In the genomic region with DNA sequence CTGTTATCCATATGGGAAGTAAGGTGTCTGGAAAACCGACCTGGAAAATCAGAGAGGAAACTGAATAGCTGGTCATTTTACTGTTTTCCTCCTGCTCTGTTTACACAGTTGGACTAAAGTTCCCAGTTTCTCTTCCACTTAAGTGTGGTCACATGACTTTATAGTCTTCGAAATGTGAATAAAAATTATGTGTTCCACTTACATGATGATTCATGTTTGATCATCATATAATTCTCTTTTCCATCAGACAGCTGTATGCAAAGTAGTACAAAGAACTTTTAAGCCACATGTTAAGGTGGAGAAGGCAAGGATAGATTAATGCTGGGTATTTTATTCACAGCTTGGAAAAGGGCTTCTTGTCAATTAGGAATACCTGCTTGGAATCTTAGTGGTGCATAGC, we compare ENCODE assay signal across 18 cellular contexts.
"Had no signal": no experiment of that assay in that cellular context is flagged by ENCODE, and none has a peak within 500 bp of the region (broad histone marks: within the 10 kb centered on the region; RNA-seq: fewer than 3 reads in every experiment).

No MANE protein-coding gene starts in this region.

- H3K4me1 ChIP-seq: testis, upper lobe of right lung had no signal

- H3K36me3 ChIP-seq: cardiac muscle cell, neutrophil, upper lobe of right lung had no signal

- H3K27me3 ChIP-seq: cardiac muscle cell, neutrophil, testis, upper lobe of right lung had no signal

- H3K4me3 ChIP-seq: cardiac muscle cell, coronary artery, testis, upper lobe of right lung had no signal

- H3K9me3 ChIP-seq: neutrophil, testis, upper lobe of right lung had no signal

- ATAC-seq: activated CD8-positive, alpha-beta memory T cell treated with anti-CD3 and anti-CD28 coated beads, Interleukin-2, amount 10 ng/mL, durations not matched to agents 7 days and 5 days; naive thymus-derived CD8-positive, alpha-beta T cell; stimulated activated naive CD8-positive, alpha-beta T cell treated with anti-CD3 and anti-CD28 coated beads, Interleukin-15, amount 100 ng/mL, for 72 hours; upper lobe of right lung had no signal

- DNase-seq: activated CD4-positive, alpha-beta T cell treated with anti-CD3 and anti-CD28 coated beads, Interleukin-2, amount 50 U/mL, for 4 hours; activated CD4-positive, CD25-positive, alpha-beta regulatory T cell treated with anti-CD3 and anti-CD28 coated beads, Interleukin-2, amount 50 U/mL, for 72 hours; activated CD8-positive, alpha-beta memory T cell treated with anti-CD3 and anti-CD28 coated beads, Interleukin-2, amount 10 ng/mL, durations not matched to agents 7 days and 5 days; activated effector memory CD4-positive, alpha-beta T cell treated with Interleukin-2 at 50 U/mL for 16 hours; activated T-cell treated with anti-CD3 and anti-CD28 coated beads, Interleukin-2, amount 50 U/mL, for 24 hours; amniotic stem cell; effector CD4-positive, alpha-beta T cell; glutamatergic neuron; naive thymus-derived CD8-positive, alpha-beta T cell; retina; stimulated activated CD4-positive, alpha-beta T cell treated with anti-CD3 and anti-CD28 coated beads, Interleukin-4, amount 100 ng/mL, for 4 hours; stimulated activated naive CD8-positive, alpha-beta T cell treated with anti-CD3 and anti-CD28 coated beads, Interleukin-15, amount 100 ng/mL, for 72 hours; T-helper 9 cell; testis; upper lobe of right lung had no signal

- H3K27ac ChIP-seq: cardiac muscle cell, coronary artery, neutrophil, testis, upper lobe of right lung had no signal
